19 cellular contexts compared by ENCODE assay signal in genomic region chr18:42310956-42311355, GRCh38.
DNase-seq lines count a peak whose midpoint lies in the region; ATAC-seq and TF ChIP-seq lines count a peak whose summit lies in the region.
"Had no signal": no experiment of that assay in that cellular context is flagged by ENCODE, and none has a peak within 500 bp of the region (broad histone marks: within the 10 kb centered on the region; RNA-seq: fewer than 3 reads in every experiment).

No MANE protein-coding gene starts in this region.

- no peak for TF ChIP-seq CTCF in lung (IDR thresholded peaks at IDR 0.05; ENCODE audit: control extremely low read depth, extremely low read depth)
- TF ChIP-seq CTCF in uterus (IDR thresholded peaks at IDR 0.05) = no peak
- TF ChIP-seq CTCF in dorsolateral prefrontal cortex (IDR thresholded peaks at IDR 0.05 in 54 of 56, conservative IDR thresholded peaks at IDR 0.05 in 2 of 56; ENCODE audit: low read depth in 1 of 56, partially characterized antibody in 56 of 56) = no peak

- H3K27me3 ChIP-seq in BLaER1 treated with 17β-estradiol and CSF1 and Interleukin-3, amounts not matched to agents 10 nM and 100 nM = no peaks in the 10 kb centered on the region
- no peaks in the 10 kb centered on the region for H3K27me3 ChIP-seq in lung (ENCODE audit: control insufficient read depth, insufficient read depth)
- no peaks in the 10 kb centered on the region for H3K27me3 ChIP-seq in uterus
- H3K27me3 ChIP-seq in dorsolateral prefrontal cortex = no peaks in the 10 kb centered on the region
- H3K27me3 ChIP-seq: MG63, ovary had no signal

- H3K9me3 Mint-ChIP-seq in stimulated activated effector memory CD8-positive, alpha-beta T cell treated with anti-CD3 and anti-CD28 coated beads, Interleukin-12 subunit alpha, Interleukin-12 subunit beta, amount 100 ng/mL, for 72 hours = peaks cover 3% of the 10 kb centered on the region

- no peaks in the 10 kb centered on the region for H4K20me1 ChIP-seq in BLaER1 treated with 17β-estradiol and CSF1 and Interleukin-3, amounts not matched to agents 10 nM and 100 nM

- H3K9ac ChIP-seq in BLaER1 treated with 17β-estradiol and CSF1 and Interleukin-3, amounts not matched to agents 10 nM and 100 nM = peak overlapping the region in 4 of 11 experiments; percentile 30 to 48 (median 38); a peak in 4 of 22 replicates

- intact Hi-C loops in uterus (cut with DNase I; ENCODE audit: low total_unique reads) = no loop called here
- intact Hi-C loops in dorsolateral prefrontal cortex (cut with DNase I) = no loop called here

- TF ChIP-seq POLR2A in uterus (IDR thresholded peaks at IDR 0.05) = no peak

- ATAC-seq in lung (ENCODE audit: insufficient read depth, low FRiP score) = peak; percentile 19
- ATAC-seq in stimulated activated effector memory CD8-positive, alpha-beta T cell treated with anti-CD3 and anti-CD28 coated beads, Interleukin-12 subunit alpha, Interleukin-12 subunit beta, amount 100 ng/mL, for 72 hours = no peak
- ATAC-seq: SK-N-SH treated with all-trans-retinoic acid at 6 μM for 48 hours; stimulated activated memory B cell treated with anti-CD40 and anti-IgM and Interleukin-4, amounts not matched to agents 10 μg/mL and 1 μg/mL and 100 μg/mL, for 72 hours had no signal

- 71 to 74% methylated on average over 3 of the region's 3 CpGs for WGBS in lung, 2 donors

- peaks cover 18 to 34% (median 23%) of the 10 kb centered on the region in 10 experiments for H3K4me1 ChIP-seq in BLaER1 treated with 17β-estradiol and CSF1 and Interleukin-3, amounts not matched to agents 10 nM and 100 nM
- H3K4me1 ChIP-seq in lung (ENCODE audit: control insufficient read depth in 2 of 2, insufficient read depth in 2 of 2, low read length in 2 of 2) = no peaks in the 10 kb centered on the region
- H3K4me1 ChIP-seq in uterus = no peaks in the 10 kb centered on the region

- H3K27ac Mint-ChIP-seq in stimulated activated effector memory CD8-positive, alpha-beta T cell treated with anti-CD3 and anti-CD28 coated beads, Interleukin-12 subunit alpha, Interleukin-12 subunit beta, amount 100 ng/mL, for 72 hours = no peak overlapping the region
- H3K27ac Mint-ChIP-seq: stimulated activated memory B cell treated with anti-CD40 and anti-IgM and Interleukin-4, amounts not matched to agents 10 μg/mL and 1 μg/mL and 100 μg/mL, for 72 hours had no signal

- peaks cover 0 to 8% (median 0%) of the 10 kb centered on the region in 11 experiments; a peak in 1 of 22 replicates for H3K36me3 ChIP-seq in BLaER1 treated with 17β-estradiol and CSF1 and Interleukin-3, amounts not matched to agents 10 nM and 100 nM
- H3K36me3 ChIP-seq in lung (ENCODE audit: control insufficient read depth in 2 of 2, insufficient read depth in 2 of 2, low read length in 2 of 2) (no peaks in the 10 kb centered on the region), uterus (no peaks in the 10 kb centered on the region)
- H3K36me3 ChIP-seq: MG63, ovary had no signal

- peak overlapping the region; percentile 38 to 84 (median 64) for H3K4me2 ChIP-seq in BLaER1 treated with 17β-estradiol and CSF1 and Interleukin-3, amounts not matched to agents 10 nM and 100 nM

- DNase-seq in NCI-H69 (lab: John Stamatoyannopoulos, UW) = peak; percentile 94
- peak; percentile 2 for DNase-seq in fibroblast of gingiva (ENCODE audit: low read depth)
- no peak for DNase-seq in lung (ENCODE audit: low spot score)
- no peak for DNase-seq in uterus
- no peak for DNase-seq in NCI-H524 treated with DMSO at 0.1 percent for 48 hours (lab: John Stamatoyannopoulos, UW)
- DNase-seq in dorsolateral prefrontal cortex = no peak
- DNase-seq in stimulated activated effector memory CD8-positive, alpha-beta T cell treated with anti-CD3 and anti-CD28 coated beads, Interleukin-12 subunit alpha, Interleukin-12 subunit beta, amount 100 ng/mL, for 72 hours (ENCODE audit: low spot score in 2 of 2) = no peak
- DNase-seq: activated CD4-positive, alpha-beta T cell treated with anti-CD3 and anti-CD28 coated beads for 1 hour; activated T-cell treated with anti-CD3 and anti-CD28 coated beads, Interleukin-2, amount 50 U/mL, for 1 hour; aorta; MG63; NCI-H748 treated with DMSO at 0.1 percent for 48 hours; ovary; stimulated activated CD4-positive, alpha-beta T cell treated with anti-CD3 and anti-CD28 coated beads, Interleukin-1b, Interleukin-23, amount 100 ng/mL, for 48 hours had no signal

- H3K4me3 Mint-ChIP-seq in stimulated activated effector memory CD8-positive, alpha-beta T cell treated with anti-CD3 and anti-CD28 coated beads, Interleukin-12 subunit alpha, Interleukin-12 subunit beta, amount 100 ng/mL, for 72 hours = no peak overlapping the region
- H3K4me3 Mint-ChIP-seq: stimulated activated memory B cell treated with anti-CD40 and anti-IgM and Interleukin-4, amounts not matched to agents 10 μg/mL and 1 μg/mL and 100 μg/mL, for 72 hours had no signal

- peak overlapping the region in 1 of 10 experiments; percentile 16; a peak in 1 of 20 replicates for H3K4me3 ChIP-seq in BLaER1 treated with 17β-estradiol and CSF1 and Interleukin-3, amounts not matched to agents 10 nM and 100 nM
- H3K4me3 ChIP-seq in lung = no peak overlapping the region
- H3K4me3 ChIP-seq in uterus = no peak overlapping the region
- H3K4me3 ChIP-seq in dorsolateral prefrontal cortex = no peak overlapping the region
- H3K4me3 ChIP-seq: MG63, ovary had no signal

- H3K4me1 Mint-ChIP-seq in stimulated activated effector memory CD8-positive, alpha-beta T cell treated with anti-CD3 and anti-CD28 coated beads, Interleukin-12 subunit alpha, Interleukin-12 subunit beta, amount 100 ng/mL, for 72 hours = no peaks in the 10 kb centered on the region
- H3K4me1 Mint-ChIP-seq: stimulated activated memory B cell treated with anti-CD40 and anti-IgM and Interleukin-4, amounts not matched to agents 10 μg/mL and 1 μg/mL and 100 μg/mL, for 72 hours had no signal

- peak overlapping the region in 9 of 11 experiments; percentile 41 to 77 (median 61); a peak in 17 of 22 replicates for H3K27ac ChIP-seq in BLaER1 treated with 17β-estradiol and CSF1 and Interleukin-3, amounts not matched to agents 10 nM and 100 nM
- H3K27ac ChIP-seq in lung (ENCODE audit: low read depth in 1 of 2, low read length in 1 of 2) = no peak overlapping the region
- no peak overlapping the region for H3K27ac ChIP-seq in uterus
- H3K27ac ChIP-seq in dorsolateral prefrontal cortex = no peak overlapping the region
- H3K27ac ChIP-seq: C4-2B, epithelial cell of prostate, ovary had no signal

- peaks cover 10 to 22% (median 14%) of the 10 kb centered on the region in 11 experiments for H3K9me3 ChIP-seq in BLaER1 treated with 17β-estradiol and CSF1 and Interleukin-3, amounts not matched to agents 10 nM and 100 nM (replicated peaks in 1 of 11)
- H3K9me3 ChIP-seq in lung (ENCODE audit: control insufficient read depth in 2 of 2, insufficient read depth in 1 of 2, low read length in 1 of 2) (peaks cover 0 to 1% of the 10 kb centered on the region in 2 donors), uterus (no peaks in the 10 kb centered on the region)
- H3K9me3 ChIP-seq: MG63, ovary had no signal

- no peaks in the 10 kb centered on the region for H3K36me3 Mint-ChIP-seq in stimulated activated effector memory CD8-positive, alpha-beta T cell treated with anti-CD3 and anti-CD28 coated beads, Interleukin-12 subunit alpha, Interleukin-12 subunit beta, amount 100 ng/mL, for 72 hours
- H3K36me3 Mint-ChIP-seq: stimulated activated memory B cell treated with anti-CD40 and anti-IgM and Interleukin-4, amounts not matched to agents 10 μg/mL and 1 μg/mL and 100 μg/mL, for 72 hours had no signal

Comparison
In these comparisons a context has a peak if more than half of its experiments do, and no peak if none do; other contexts are left out.
1. H3K27ac ChIP-seq: peak in BLaER1 treated with 17β-estradiol and CSF1 and Interleukin-3, amounts not matched to agents 10 nM and 100 nM (9 of 11); none in lung (0 of 2), uterus (0 of 2) and dorsolateral prefrontal cortex (0 of 59).
2. DNase-seq: peak in NCI-H69 (single experiment) and fibroblast of gingiva (single experiment); none in lung (single experiment), uterus (0 of 2), NCI-H524 treated with DMSO at 0.1 percent for 48 hours (single experiment), dorsolateral prefrontal cortex (0 of 10) and stimulated activated effector memory CD8-positive, alpha-beta T cell treated with anti-CD3 and anti-CD28 coated beads, Interleukin-12 subunit alpha, Interleukin-12 subunit beta, amount 100 ng/mL, for 72 hours (0 of 2).